6 cellular contexts compared by ENCODE assay signal in genomic region chr11:123273616-123274015, GRCh38.
"Had no signal": no experiment of that assay in that cellular context is flagged by ENCODE, and none has a peak within 500 bp of the region (broad histone marks: within the 10 kb centered on the region; RNA-seq: fewer than 3 reads in every experiment).

No MANE protein-coding gene starts in this region.

- H3K4me2 ChIP-seq: KMS-11 had no signal

- DNase-seq: GM23248, H9, HCEC 1CT, KBM-7 had no signal

- H3K4me3 ChIP-seq: GM23248 had no signal

- H3K27ac ChIP-seq: GM23248, KMS-11 had no signal

- H3K9me3 Mint-ChIP-seq: H9, IgD-negative memory B cell had no signal

- H3K36me3 Mint-ChIP-seq: IgD-negative memory B cell had no signal

- H3K4me1 Mint-ChIP-seq: IgD-negative memory B cell had no signal

- H3K4me3 Mint-ChIP-seq: H9, IgD-negative memory B cell had no signal

- H3K27ac Mint-ChIP-seq: H9, IgD-negative memory B cell had no signal

- H3K9ac ChIP-seq: GM23248, KMS-11 had no signal

- H2AFZ ChIP-seq: GM23248 had no signal
